In genomic region chr5:56910123-56910951, GRCh38 we compare ENCODE assay signal across 8 cellular contexts. TPM values are rescaled to one million over a fixed set of nuclear protein-coding genes. Genes with fewer than 3 reads are reported as not detected.
DNase-seq lines count a peak whose midpoint lies in the region; ATAC-seq and TF ChIP-seq lines count a peak whose summit lies in the region.

No MANE protein-coding gene starts in this region.

- TF ChIP-seq RAD21 in neural cell (conservative IDR thresholded peaks at IDR 0.05): no peak

- peak overlapping the region; percentile 64 for H3K9ac ChIP-seq in neural cell (ENCODE audit: low read length)

- H3K79me2 ChIP-seq in neural cell (replicated peaks; ENCODE audit: insufficient read depth, low read length): no peaks in the 10 kb centered on the region

- H3K27me3 ChIP-seq in esophagus squamous epithelium (no peaks in the 10 kb centered on the region), neural cell (ENCODE audit: insufficient read depth, low read depth, low read length) (no peaks in the 10 kb centered on the region)

- intact Hi-C loops in esophagus squamous epithelium (cut with DNase I): no loop called here

- H3K9me2 ChIP-seq in neural cell (ENCODE audit: insufficient read depth, low read length): no peaks in the 10 kb centered on the region

- no peaks in the 10 kb centered on the region for H3F3A ChIP-seq in neural cell (ENCODE audit: insufficient read depth, low read length, poor library complexity, severe bottlenecking)

- no peak for TF ChIP-seq EP300 in neural cell (conservative IDR thresholded peaks at IDR 0.05; ENCODE audit: poor library complexity, severe bottlenecking)

- TF ChIP-seq POLR2A in esophagus squamous epithelium (IDR thresholded peaks at IDR 0.05): peak in 1 of 4 donors; percentile 69

- H3K27ac ChIP-seq in esophagus squamous epithelium (peak overlapping the region; percentile 93 to 94 (median 94)), neural cell (ENCODE audit: low read length) (peak overlapping the region; percentile 34), urinary bladder (ENCODE audit: low read depth) (peak overlapping the region; percentile 82)

- H3K4me3 ChIP-seq in esophagus squamous epithelium (peak overlapping the region; percentile 64 to 78 (median 72)), neural cell (ENCODE audit: low read length) (peak overlapping the region; percentile 78), urinary bladder (ENCODE audit: low read depth, low read length) (peak overlapping the region; percentile 62)

- peak; percentile 13 for ATAC-seq in HG02763 (IDR thresholded peaks at IDR 0.05; ENCODE audit: unreplicated experiment)

- peak; percentile 75 for DNase-seq in activated effector memory CD4-positive, alpha-beta T cell treated with anti-CD3 and anti-CD28 coated beads, Interleukin-2, amount 50 U/mL, for 16 hours
- no peak for DNase-seq in activated effector memory CD4-positive, alpha-beta T cell treated with Interleukin-2 at 50 U/mL for 16 hours
- DNase-seq in NCI-H1092 treated with DMSO at 0.1 percent for 48 hours (lab: John Stamatoyannopoulos, UW): peak; percentile 74
- DNase-seq in activated CD4-positive, alpha-beta T cell treated with anti-CD3 and anti-CD28 coated beads, Interleukin-2, amount 50 U/mL, for 1 hour: peak; percentile 20
- DNase-seq in esophagus squamous epithelium (lab: John Stamatoyannopoulos, UW): no peak

- H2AFZ ChIP-seq in neural cell (ENCODE audit: low read depth, low read length): peak overlapping the region; percentile 57

- no peaks in the 10 kb centered on the region for H3K36me3 ChIP-seq in esophagus squamous epithelium
- H3K36me3 ChIP-seq in neural cell (ENCODE audit: insufficient read depth, low read length): no peaks in the 10 kb centered on the region
- H3K36me3 ChIP-seq in urinary bladder (ENCODE audit: insufficient read depth): no peaks in the 10 kb centered on the region

- no peaks in the 10 kb centered on the region for H3K9me3 ChIP-seq in esophagus squamous epithelium
- no peaks in the 10 kb centered on the region for H3K9me3 ChIP-seq in neural cell (ENCODE audit: low read length)

- 1 to 2% methylated on average over 19 to 31 of the region's 32 CpGs for WGBS in esophagus squamous epithelium, 2 donors
- under 1% methylated on average over 32 of the region's 32 CpGs for WGBS in urinary bladder

- TF ChIP-seq CTCF in esophagus squamous epithelium (IDR thresholded peaks at IDR 0.05) (no peak), neural cell (IDR thresholded peaks at IDR 0.05; ENCODE audit: poor library complexity, severe bottlenecking) (no peak)

- H3K4me1 ChIP-seq in esophagus squamous epithelium: peaks cover 0 to 18% (median 0%) of the 10 kb centered on the region in 3 donors
- H3K4me1 ChIP-seq in urinary bladder (ENCODE audit: insufficient read depth): no peaks in the 10 kb centered on the region

- H3K4me2 ChIP-seq in neural cell (ENCODE audit: low read length): peak overlapping the region; percentile 71

- H4K20me1 ChIP-seq in neural cell (ENCODE audit: insufficient read depth): no peaks in the 10 kb centered on the region

TF ChIP-seq in neural cell, 6 proteins besides CTCF, POLR2A, EP300 and RAD21:
- peak; percentile 82 for TF ChIP-seq MXI1 (conservative IDR thresholded peaks at IDR 0.05; ENCODE audit: poor library complexity, severe bottlenecking)
- TF ChIP-seq POLR2AphosphoS5 (IDR thresholded peaks at IDR 0.05): no peak
- peak; percentile 37 for TF ChIP-seq SMC3 (conservative IDR thresholded peaks at IDR 0.05; ENCODE audit: poor library complexity)
- no peak for TF ChIP-seq TAF1 (IDR thresholded peaks at IDR 0.05; ENCODE audit: low read depth)

RNA-seq across cellular contexts. Expression of gene SETD9, which starts 0.9 kb away (rescaled TPM):
- total RNA-seq in esophagus squamous epithelium: 10 to 100 TPM in 2 of 4 donors, 1 to 10 TPM in 2; 6.2 to 23.8 (median 8.7) TPM
- polyA plus RNA-seq in neural cell: 10.9 and 11.4 TPM in 2 replicates
- 3.9 and 6.7 TPM in 2 replicates for polyA minus RNA-seq in neural cell
- 4.8 TPM for total RNA-seq in urinary bladder
- 8.7 TPM for polyA plus RNA-seq in urinary bladder

RNA-seq across cellular contexts. Expression of gene MIER3, which starts 41.6 kb away (rescaled TPM):
- 10 to 100 TPM; 13.0 to 26.1 (median 25.5) TPM for total RNA-seq in esophagus squamous epithelium
- polyA plus RNA-seq in neural cell: 40.8 and 51.8 TPM in 2 replicates
- polyA minus RNA-seq in neural cell: 87.6 and 104 TPM in 2 replicates
- total RNA-seq in urinary bladder: 36.6 TPM
- 8.7 TPM for polyA plus RNA-seq in urinary bladder

Comparison
In these comparisons a context has a peak if more than half of its experiments do, and no peak if none do; other contexts are left out.
1. DNase-seq: peak in activated effector memory CD4-positive, alpha-beta T cell treated with anti-CD3 and anti-CD28 coated beads, Interleukin-2, amount 50 U/mL, for 16 hours (single experiment), NCI-H1092 treated with DMSO at 0.1 percent for 48 hours (single experiment) and activated CD4-positive, alpha-beta T cell treated with anti-CD3 and anti-CD28 coated beads, Interleukin-2, amount 50 U/mL, for 1 hour (single experiment); none in activated effector memory CD4-positive, alpha-beta T cell treated with Interleukin-2 at 50 U/mL for 16 hours (single experiment) and esophagus squamous epithelium (single experiment).
2. H3K27ac ChIP-seq: peak in every context shown above with its lines; median percentile 94 in esophagus squamous epithelium; 82 in urinary bladder; 34 in neural cell.
3. Peak in every context shown above with its lines, with median percentiles within 50 percentile points of each other: H3K4me3 ChIP-seq.